Comparison of ENCODE assay signal across 1 cellular context in the genomic region with DNA sequence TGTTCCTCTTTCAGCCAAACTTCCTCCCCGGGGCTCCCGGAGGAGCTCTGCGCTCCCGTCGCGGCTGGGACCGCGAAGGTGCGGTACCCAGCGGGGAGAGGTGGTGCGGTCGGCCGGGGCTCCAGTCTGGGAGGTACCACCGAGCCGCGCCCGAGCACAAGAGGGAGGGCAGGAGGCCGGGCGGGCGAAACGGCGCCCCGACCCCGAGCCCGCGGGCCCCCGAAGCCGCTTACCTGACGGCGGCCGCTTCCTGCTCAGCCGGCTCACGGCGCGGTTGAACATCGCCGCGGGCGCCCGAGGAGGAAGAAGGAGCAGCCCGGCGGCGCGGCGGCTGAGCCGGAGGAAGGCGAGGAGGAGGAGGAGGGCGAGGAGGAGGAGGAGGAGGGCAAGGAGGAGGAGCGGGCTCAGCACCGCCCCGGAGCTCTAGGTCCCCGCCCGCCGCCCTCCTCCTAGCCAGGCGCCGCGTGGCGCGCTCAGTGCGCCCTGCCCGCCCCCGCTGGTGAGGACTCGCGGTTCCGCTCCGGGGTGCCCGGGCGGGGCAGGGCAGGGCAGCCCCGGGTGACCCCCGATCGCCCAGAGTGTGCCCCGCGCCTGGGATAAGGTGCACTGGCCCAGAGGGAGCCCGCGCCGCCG.
TF ChIP-seq lines count a peak whose summit lies in the region.

A gene with protein sequence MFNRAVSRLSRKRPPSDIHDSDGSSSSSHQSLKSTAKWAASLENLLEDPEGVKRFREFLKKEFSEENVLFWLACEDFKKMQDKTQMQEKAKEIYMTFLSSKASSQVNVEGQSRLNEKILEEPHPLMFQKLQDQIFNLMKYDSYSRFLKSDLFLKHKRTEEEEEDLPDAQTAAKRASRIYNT (minus strand): TSS at position 363 of the 633 bp plus-strand sequence. CDS start 81 bp downstream, at position 282.

TF ChIP-seq in K562, 482 proteins besides CTCF, POLR2A, EP300 and RAD21 (continued from another document and continues in another):
- TF ChIP-seq, protein P1, sequence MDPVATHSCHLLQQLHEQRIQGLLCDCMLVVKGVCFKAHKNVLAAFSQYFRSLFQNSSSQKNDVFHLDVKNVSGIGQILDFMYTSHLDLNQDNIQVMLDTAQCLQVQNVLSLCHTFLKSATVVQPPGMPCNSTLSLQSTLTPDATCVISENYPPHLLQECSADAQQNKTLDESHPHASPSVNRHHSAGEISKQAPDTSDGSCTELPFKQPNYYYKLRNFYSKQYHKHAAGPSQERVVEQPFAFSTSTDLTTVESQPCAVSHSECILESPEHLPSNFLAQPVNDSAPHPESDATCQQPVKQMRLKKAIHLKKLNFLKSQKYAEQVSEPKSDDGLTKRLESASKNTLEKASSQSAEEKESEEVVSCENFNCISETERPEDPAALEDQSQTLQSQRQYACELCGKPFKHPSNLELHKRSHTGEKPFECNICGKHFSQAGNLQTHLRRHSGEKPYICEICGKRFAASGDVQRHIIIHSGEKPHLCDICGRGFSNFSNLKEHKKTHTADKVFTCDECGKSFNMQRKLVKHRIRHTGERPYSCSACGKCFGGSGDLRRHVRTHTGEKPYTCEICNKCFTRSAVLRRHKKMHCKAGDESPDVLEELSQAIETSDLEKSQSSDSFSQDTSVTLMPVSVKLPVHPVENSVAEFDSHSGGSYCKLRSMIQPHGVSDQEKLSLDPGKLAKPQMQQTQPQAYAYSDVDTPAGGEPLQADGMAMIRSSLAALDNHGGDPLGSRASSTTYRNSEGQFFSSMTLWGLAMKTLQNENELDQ (CRISPR knock-in tag; IDR thresholded peaks at IDR 0.05; ENCODE audit: borderline replicate concordance): no peak
- TF ChIP-seq SETDB1 (IDR thresholded peaks at IDR 0.05; ENCODE audit: low read length): no peak
- TF ChIP-seq CHD4 (IDR thresholded peaks at IDR 0.05; ENCODE audit: insufficient read depth, insufficient replicate concordance, low read depth, low read length, poor library complexity, severe bottlenecking): no peak
- TF ChIP-seq ZKSCAN1 (IDR thresholded peaks at IDR 0.05; ENCODE audit: low read depth, low read length): no peak
- TF ChIP-seq PTBP1 (IDR thresholded peaks at IDR 0.05; ENCODE audit: low read depth, low read length): no peak
- no peak for TF ChIP-seq GTF2F1 (IDR thresholded peaks at IDR 0.05; ENCODE audit: low read depth, low read length)
- TF ChIP-seq ZEB2 (IDR thresholded peaks at IDR 0.05): no peak
- no peak for TF ChIP-seq XRCC3 (IDR thresholded peaks at IDR 0.05)
- TF ChIP-seq LCOR (CRISPR knock-in tag; IDR thresholded peaks at IDR 0.05): no peak
- TF ChIP-seq GABPA (tag; conservative IDR thresholded peaks at IDR 0.05; ENCODE audit: low read depth): no peak
- TF ChIP-seq RBM39 (optimal IDR thresholded peaks at IDR 0.05; ENCODE audit: low read depth, low read length): no peak
- no peak for TF ChIP-seq RUNX1 (IDR thresholded peaks at IDR 0.05; ENCODE audit: low read depth)
- no peak for TF ChIP-seq U2AF2 (optimal IDR thresholded peaks at IDR 0.05; ENCODE audit: low read depth, low read length)
- no peak for TF ChIP-seq ZNF197 (CRISPR knock-in tag; IDR thresholded peaks at IDR 0.05; ENCODE audit: low read depth)
- no peak for TF ChIP-seq CBX8 (IDR thresholded peaks at IDR 0.05; ENCODE audit: borderline replicate concordance, extremely low read depth, low read depth, low read length, poor library complexity, severe bottlenecking)
- TF ChIP-seq GABPB1 (CRISPR knock-in tag; IDR thresholded peaks at IDR 0.05): peak; percentile 33; the same call in 1 of the 2 replicates
- TF ChIP-seq PML (IDR thresholded peaks at IDR 0.05; ENCODE audit: low read length): no peak; the same call in 1 of the 2 replicates
- TF ChIP-seq, protein P2, sequence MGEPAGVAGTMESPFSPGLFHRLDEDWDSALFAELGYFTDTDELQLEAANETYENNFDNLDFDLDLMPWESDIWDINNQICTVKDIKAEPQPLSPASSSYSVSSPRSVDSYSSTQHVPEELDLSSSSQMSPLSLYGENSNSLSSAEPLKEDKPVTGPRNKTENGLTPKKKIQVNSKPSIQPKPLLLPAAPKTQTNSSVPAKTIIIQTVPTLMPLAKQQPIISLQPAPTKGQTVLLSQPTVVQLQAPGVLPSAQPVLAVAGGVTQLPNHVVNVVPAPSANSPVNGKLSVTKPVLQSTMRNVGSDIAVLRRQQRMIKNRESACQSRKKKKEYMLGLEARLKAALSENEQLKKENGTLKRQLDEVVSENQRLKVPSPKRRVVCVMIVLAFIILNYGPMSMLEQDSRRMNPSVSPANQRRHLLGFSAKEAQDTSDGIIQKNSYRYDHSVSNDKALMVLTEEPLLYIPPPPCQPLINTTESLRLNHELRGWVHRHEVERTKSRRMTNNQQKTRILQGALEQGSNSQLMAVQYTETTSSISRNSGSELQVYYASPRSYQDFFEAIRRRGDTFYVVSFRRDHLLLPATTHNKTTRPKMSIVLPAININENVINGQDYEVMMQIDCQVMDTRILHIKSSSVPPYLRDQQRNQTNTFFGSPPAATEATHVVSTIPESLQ (CRISPR knock-in tag; IDR thresholded peaks at IDR 0.05): no peak
- TF ChIP-seq TEAD2 (tag; IDR thresholded peaks at IDR 0.05): no peak
- TF ChIP-seq POLR3G (IDR thresholded peaks at IDR 0.05; ENCODE audit: extremely low read depth, insufficient read length, insufficient replicate concordance): no peak
- TF ChIP-seq ZNF445 (CRISPR knock-in tag; IDR thresholded peaks at IDR 0.05; ENCODE audit: low read depth): no peak
- TF ChIP-seq, protein P3, sequence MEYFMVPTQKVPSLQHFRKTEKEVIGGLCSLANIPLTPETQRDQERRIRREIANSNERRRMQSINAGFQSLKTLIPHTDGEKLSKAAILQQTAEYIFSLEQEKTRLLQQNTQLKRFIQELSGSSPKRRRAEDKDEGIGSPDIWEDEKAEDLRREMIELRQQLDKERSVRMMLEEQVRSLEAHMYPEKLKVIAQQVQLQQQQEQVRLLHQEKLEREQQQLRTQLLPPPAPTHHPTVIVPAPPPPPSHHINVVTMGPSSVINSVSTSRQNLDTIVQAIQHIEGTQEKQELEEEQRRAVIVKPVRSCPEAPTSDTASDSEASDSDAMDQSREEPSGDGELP (CRISPR knock-in tag; IDR thresholded peaks at IDR 0.05; ENCODE audit: borderline replicate concordance): peak; percentile 27; the same call in 1 of the 2 replicates
- no peak for TF ChIP-seq ASH1L (IDR thresholded peaks at IDR 0.05; ENCODE audit: borderline replicate concordance, low read depth, partially characterized antibody)
- TF ChIP-seq ZNF668 (CRISPR knock-in tag; IDR thresholded peaks at IDR 0.05): no peak
- TF ChIP-seq CCAR2 (IDR thresholded peaks at IDR 0.05; ENCODE audit: low read depth, low read length): no peak
- TF ChIP-seq, protein P4, sequence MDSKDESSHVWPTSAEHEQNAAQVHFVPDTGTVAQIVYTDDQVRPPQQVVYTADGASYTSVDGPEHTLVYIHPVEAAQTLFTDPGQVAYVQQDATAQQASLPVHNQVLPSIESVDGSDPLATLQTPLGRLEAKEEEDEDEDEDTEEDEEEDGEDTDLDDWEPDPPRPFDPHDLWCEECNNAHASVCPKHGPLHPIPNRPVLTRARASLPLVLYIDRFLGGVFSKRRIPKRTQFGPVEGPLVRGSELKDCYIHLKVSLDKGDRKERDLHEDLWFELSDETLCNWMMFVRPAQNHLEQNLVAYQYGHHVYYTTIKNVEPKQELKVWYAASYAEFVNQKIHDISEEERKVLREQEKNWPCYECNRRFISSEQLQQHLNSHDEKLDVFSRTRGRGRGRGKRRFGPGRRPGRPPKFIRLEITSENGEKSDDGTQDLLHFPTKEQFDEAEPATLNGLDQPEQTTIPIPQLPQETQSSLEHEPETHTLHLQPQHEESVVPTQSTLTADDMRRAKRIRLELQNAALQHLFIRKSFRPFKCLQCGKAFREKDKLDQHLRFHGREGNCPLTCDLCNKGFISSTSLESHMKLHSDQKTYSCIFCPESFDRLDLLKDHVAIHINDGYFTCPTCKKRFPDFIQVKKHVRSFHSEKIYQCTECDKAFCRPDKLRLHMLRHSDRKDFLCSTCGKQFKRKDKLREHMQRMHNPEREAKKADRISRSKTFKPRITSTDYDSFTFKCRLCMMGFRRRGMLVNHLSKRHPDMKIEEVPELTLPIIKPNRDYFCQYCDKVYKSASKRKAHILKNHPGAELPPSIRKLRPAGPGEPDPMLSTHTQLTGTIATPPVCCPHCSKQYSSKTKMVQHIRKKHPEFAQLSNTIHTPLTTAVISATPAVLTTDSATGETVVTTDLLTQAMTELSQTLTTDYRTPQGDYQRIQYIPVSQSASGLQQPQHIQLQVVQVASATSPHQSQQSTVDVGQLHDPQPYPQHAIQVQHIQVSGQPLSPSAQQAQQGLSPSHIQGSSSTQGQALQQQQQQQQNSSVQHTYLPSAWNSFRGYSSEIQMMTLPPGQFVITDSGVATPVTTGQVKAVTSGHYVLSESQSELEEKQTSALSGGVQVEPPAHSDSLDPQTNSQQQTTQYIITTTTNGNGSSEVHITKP (IDR thresholded peaks at IDR 0.05; ENCODE audit: partially characterized antibody): peak; percentile 47
- no peak for TF ChIP-seq POLR2H (tag; IDR thresholded peaks at IDR 0.05; ENCODE audit: low read depth)
- TF ChIP-seq MAZ (CRISPR knock-in tag; conservative IDR thresholded peaks at IDR 0.05 in 1 of 2, IDR thresholded peaks at IDR 0.05 in 1 of 2): peak in 1 of 2 experiments; percentile 63; a peak in 2 of 4 replicates
- peak in 1 of 2 experiments; percentile 38; a peak in 2 of 4 replicates for TF ChIP-seq NONO (IDR thresholded peaks at IDR 0.05; ENCODE audit: low read depth in 2 of 2, low read length in 1 of 2)
- TF ChIP-seq ZNF324 (CRISPR knock-in tag; IDR thresholded peaks at IDR 0.05): no peak
- TF ChIP-seq ZNF274 (IDR thresholded peaks at IDR 0.05; ENCODE audit: borderline replicate concordance, low read depth, low read length): no peak
- no peak for TF ChIP-seq ETS2 (tag; IDR thresholded peaks at IDR 0.05; ENCODE audit: borderline replicate concordance, poor library complexity, severe bottlenecking)
- no peak for TF ChIP-seq NR1H2 (CRISPR knock-in tag; IDR thresholded peaks at IDR 0.05)
- no peak for TF ChIP-seq BRF1 (IDR thresholded peaks at IDR 0.05; ENCODE audit: borderline replicate concordance, extremely low read depth, insufficient read length)
- no peak for TF ChIP-seq BHLHE40 (IDR thresholded peaks at IDR 0.05; ENCODE audit: low read length)
- no peak for TF ChIP-seq FOXK2 (conservative IDR thresholded peaks at IDR 0.05 in 1 of 2, IDR thresholded peaks at IDR 0.05 in 1 of 2; ENCODE audit: low read depth in 2 of 2)
- TF ChIP-seq EGR1 (conservative IDR thresholded peaks at IDR 0.05): peak; percentile 70
- TF ChIP-seq ZNF12 (CRISPR knock-in tag; IDR thresholded peaks at IDR 0.05): no peak
- no peak for TF ChIP-seq ZFP30 (CRISPR knock-in tag; IDR thresholded peaks at IDR 0.05; ENCODE audit: borderline replicate concordance)
- TF ChIP-seq HDAC8 (tag; IDR thresholded peaks at IDR 0.05): no peak
- no peak for TF ChIP-seq MCM2 (IDR thresholded peaks at IDR 0.05; ENCODE audit: low read depth)
- peak; percentile 10 for TF ChIP-seq HNRNPLL (IDR thresholded peaks at IDR 0.05; ENCODE audit: low read depth, low read length, poor library complexity, severe bottlenecking)
- TF ChIP-seq SMARCE1 (IDR thresholded peaks at IDR 0.05): no peak
- TF ChIP-seq, protein P5, sequence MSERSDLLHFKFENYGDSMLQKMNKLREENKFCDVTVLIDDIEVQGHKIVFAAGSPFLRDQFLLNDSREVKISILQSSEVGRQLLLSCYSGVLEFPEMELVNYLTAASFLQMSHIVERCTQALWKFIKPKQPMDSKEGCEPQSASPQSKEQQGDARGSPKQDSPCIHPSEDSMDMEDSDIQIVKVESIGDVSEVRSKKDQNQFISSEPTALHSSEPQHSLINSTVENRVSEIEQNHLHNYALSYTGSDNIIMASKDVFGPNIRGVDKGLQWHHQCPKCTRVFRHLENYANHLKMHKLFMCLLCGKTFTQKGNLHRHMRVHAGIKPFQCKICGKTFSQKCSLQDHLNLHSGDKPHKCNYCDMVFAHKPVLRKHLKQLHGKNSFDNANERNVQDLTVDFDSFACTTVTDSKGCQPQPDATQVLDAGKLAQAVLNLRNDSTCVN (CRISPR knock-in tag; IDR thresholded peaks at IDR 0.05): no peak
- no peak for TF ChIP-seq ZC3H4 (CRISPR knock-in tag; IDR thresholded peaks at IDR 0.05; ENCODE audit: borderline replicate concordance)
- no peak for TF ChIP-seq TRIM28 (IDR thresholded peaks at IDR 0.05)
- no peak for TF ChIP-seq FOXA1 (IDR thresholded peaks at IDR 0.05; ENCODE audit: borderline replicate concordance)
- TF ChIP-seq, protein P6, sequence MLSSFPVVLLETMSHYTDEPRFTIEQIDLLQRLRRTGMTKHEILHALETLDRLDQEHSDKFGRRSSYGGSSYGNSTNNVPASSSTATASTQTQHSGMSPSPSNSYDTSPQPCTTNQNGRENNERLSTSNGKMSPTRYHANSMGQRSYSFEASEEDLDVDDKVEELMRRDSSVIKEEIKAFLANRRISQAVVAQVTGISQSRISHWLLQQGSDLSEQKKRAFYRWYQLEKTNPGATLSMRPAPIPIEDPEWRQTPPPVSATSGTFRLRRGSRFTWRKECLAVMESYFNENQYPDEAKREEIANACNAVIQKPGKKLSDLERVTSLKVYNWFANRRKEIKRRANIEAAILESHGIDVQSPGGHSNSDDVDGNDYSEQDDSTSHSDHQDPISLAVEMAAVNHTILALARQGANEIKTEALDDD (IDR thresholded peaks at IDR 0.05): no peak
- no peak for TF ChIP-seq PRPF4 (IDR thresholded peaks at IDR 0.05; ENCODE audit: insufficient read depth, low read depth, low read length, poor library complexity, severe bottlenecking)
- TF ChIP-seq ZFPM2 (CRISPR knock-in tag; IDR thresholded peaks at IDR 0.05): no peak
- TF ChIP-seq TCFL5 (CRISPR knock-in tag; conservative IDR thresholded peaks at IDR 0.05): no peak
- TF ChIP-seq, protein P7, sequence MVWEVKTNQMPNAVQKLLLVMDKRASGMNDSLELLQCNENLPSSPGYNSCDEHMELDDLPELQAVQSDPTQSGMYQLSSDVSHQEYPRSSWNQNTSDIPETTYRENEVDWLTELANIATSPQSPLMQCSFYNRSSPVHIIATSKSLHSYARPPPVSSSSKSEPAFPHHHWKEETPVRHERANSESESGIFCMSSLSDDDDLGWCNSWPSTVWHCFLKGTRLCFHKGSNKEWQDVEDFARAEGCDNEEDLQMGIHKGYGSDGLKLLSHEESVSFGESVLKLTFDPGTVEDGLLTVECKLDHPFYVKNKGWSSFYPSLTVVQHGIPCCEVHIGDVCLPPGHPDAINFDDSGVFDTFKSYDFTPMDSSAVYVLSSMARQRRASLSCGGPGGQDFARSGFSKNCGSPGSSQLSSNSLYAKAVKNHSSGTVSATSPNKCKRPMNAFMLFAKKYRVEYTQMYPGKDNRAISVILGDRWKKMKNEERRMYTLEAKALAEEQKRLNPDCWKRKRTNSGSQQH (CRISPR knock-in tag; IDR thresholded peaks at IDR 0.05): no peak
- 0 out of 2 replicates have a peak, but pooled peaks have one; percentile 12 for TF ChIP-seq SP1 (CRISPR knock-in tag; IDR thresholded peaks at IDR 0.05)
- peak; percentile 5 for TF ChIP-seq U2AF1 (optimal IDR thresholded peaks at IDR 0.05; ENCODE audit: low read depth, low read length)
- TF ChIP-seq ZNF384 (IDR thresholded peaks at IDR 0.05; ENCODE audit: low read depth, low read length): no peak
